Comparison of ENCODE assay signal across 1 cellular context in the genomic region with DNA sequence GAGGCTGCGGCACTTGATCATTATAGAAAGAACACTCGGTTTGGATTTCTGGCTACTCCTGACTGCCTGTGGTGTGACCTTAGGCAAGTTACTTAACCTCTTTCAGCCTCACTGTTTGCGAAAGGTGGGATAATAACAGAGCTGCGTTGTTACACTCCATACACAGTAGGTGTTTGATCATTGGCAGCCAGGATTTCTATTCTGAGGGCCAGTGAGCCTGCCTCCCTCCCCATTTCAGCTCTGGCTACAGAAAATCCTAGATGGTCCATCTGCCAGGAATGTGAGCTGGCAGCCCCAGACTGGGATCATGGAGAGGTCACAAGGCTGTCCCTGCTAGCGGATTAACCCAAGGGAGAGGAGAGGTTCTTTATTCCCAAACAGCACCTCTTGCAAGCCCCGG.
TF ChIP-seq lines count a peak whose summit lies in the region.

No MANE protein-coding gene starts in this region.

TF ChIP-seq in GM23338, 12 proteins besides CTCF, POLR2A, EP300 and RAD21:
- TF ChIP-seq EZH2phosphoT487 (IDR thresholded peaks at IDR 0.05; ENCODE audit: unreplicated experiment) (no peak), CREB1 (CRISPR knock-in tag; IDR thresholded peaks at IDR 0.05; ENCODE audit: low read depth) (no peak), JUNB (IDR thresholded peaks at IDR 0.05; ENCODE audit: unreplicated experiment) (no peak)
- TF ChIP-seq, protein P1, sequence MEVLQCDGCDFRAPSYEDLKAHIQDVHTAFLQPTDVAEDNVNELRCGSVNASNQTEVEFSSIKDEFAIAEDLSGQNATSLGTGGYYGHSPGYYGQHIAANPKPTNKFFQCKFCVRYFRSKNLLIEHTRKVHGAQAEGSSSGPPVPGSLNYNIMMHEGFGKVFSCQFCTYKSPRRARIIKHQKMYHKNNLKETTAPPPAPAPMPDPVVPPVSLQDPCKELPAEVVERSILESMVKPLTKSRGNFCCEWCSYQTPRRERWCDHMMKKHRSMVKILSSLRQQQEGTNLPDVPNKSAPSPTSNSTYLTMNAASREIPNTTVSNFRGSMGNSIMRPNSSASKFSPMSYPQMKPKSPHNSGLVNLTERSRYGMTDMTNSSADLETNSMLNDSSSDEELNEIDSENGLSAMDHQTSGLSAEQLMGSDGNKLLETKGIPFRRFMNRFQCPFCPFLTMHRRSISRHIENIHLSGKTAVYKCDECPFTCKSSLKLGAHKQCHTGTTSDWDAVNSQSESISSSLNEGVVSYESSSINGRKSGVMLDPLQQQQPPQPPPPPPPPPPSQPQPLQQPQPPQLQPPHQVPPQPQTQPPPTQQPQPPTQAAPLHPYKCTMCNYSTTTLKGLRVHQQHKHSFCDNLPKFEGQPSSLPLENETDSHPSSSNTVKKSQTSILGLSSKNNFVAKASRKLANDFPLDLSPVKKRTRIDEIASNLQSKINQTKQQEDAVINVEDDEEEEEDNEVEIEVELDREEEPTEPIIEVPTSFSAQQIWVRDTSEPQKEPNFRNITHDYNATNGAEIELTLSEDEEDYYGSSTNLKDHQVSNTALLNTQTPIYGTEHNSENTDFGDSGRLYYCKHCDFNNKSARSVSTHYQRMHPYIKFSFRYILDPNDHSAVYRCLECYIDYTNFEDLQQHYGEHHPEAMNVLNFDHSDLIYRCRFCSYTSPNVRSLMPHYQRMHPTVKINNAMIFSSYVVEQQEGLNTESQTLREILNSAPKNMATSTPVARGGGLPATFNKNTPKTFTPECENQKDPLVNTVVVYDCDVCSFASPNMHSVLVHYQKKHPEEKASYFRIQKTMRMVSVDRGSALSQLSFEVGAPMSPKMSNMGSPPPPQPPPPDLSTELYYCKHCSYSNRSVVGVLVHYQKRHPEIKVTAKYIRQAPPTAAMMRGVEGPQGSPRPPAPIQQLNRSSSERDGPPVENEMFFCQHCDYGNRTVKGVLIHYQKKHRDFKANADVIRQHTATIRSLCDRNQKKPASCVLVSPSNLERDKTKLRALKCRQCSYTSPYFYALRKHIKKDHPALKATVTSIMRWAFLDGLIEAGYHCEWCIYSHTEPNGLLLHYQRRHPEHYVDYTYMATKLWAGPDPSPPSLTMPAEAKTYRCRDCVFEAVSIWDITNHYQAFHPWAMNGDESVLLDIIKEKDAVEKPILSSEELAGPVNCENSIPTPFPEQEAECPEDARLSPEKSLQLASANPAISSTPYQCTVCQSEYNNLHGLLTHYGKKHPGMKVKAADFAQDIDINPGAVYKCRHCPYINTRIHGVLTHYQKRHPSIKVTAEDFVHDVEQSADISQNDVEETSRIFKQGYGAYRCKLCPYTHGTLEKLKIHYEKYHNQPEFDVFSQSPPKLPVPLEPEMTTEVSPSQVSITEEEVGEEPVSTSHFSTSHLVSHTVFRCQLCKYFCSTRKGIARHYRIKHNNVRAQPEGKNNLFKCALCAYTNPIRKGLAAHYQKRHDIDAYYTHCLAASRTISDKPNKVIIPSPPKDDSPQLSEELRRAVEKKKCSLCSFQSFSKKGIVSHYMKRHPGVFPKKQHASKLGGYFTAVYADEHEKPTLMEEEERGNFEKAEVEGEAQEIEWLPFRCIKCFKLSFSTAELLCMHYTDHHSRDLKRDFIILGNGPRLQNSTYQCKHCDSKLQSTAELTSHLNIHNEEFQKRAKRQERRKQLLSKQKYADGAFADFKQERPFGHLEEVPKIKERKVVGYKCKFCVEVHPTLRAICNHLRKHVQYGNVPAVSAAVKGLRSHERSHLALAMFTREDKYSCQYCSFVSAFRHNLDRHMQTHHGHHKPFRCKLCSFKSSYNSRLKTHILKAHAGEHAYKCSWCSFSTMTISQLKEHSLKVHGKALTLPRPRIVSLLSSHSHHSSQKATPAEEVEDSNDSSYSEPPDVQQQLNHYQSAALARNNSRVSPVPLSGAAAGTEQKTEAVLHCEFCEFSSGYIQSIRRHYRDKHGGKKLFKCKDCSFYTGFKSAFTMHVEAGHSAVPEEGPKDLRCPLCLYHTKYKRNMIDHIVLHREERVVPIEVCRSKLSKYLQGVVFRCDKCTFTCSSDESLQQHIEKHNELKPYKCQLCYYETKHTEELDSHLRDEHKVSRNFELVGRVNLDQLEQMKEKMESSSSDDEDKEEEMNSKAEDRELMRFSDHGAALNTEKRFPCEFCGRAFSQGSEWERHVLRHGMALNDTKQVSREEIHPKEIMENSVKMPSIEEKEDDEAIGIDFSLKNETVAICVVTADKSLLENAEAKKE (CRISPR knock-in tag; IDR thresholded peaks at IDR 0.05): no peak
- TF ChIP-seq, protein P2, sequence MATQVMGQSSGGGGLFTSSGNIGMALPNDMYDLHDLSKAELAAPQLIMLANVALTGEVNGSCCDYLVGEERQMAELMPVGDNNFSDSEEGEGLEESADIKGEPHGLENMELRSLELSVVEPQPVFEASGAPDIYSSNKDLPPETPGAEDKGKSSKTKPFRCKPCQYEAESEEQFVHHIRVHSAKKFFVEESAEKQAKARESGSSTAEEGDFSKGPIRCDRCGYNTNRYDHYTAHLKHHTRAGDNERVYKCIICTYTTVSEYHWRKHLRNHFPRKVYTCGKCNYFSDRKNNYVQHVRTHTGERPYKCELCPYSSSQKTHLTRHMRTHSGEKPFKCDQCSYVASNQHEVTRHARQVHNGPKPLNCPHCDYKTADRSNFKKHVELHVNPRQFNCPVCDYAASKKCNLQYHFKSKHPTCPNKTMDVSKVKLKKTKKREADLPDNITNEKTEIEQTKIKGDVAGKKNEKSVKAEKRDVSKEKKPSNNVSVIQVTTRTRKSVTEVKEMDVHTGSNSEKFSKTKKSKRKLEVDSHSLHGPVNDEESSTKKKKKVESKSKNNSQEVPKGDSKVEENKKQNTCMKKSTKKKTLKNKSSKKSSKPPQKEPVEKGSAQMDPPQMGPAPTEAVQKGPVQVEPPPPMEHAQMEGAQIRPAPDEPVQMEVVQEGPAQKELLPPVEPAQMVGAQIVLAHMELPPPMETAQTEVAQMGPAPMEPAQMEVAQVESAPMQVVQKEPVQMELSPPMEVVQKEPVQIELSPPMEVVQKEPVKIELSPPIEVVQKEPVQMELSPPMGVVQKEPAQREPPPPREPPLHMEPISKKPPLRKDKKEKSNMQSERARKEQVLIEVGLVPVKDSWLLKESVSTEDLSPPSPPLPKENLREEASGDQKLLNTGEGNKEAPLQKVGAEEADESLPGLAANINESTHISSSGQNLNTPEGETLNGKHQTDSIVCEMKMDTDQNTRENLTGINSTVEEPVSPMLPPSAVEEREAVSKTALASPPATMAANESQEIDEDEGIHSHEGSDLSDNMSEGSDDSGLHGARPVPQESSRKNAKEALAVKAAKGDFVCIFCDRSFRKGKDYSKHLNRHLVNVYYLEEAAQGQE (IDR thresholded peaks at IDR 0.05; ENCODE audit: unreplicated experiment): no peak
- TF ChIP-seq, protein P3, sequence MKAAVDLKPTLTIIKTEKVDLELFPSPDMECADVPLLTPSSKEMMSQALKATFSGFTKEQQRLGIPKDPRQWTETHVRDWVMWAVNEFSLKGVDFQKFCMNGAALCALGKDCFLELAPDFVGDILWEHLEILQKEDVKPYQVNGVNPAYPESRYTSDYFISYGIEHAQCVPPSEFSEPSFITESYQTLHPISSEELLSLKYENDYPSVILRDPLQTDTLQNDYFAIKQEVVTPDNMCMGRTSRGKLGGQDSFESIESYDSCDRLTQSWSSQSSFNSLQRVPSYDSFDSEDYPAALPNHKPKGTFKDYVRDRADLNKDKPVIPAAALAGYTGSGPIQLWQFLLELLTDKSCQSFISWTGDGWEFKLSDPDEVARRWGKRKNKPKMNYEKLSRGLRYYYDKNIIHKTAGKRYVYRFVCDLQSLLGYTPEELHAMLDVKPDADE (IDR thresholded peaks at IDR 0.05): no peak
